ENCODE assay signal across 13 cellular contexts in genomic region chr5:139764250-139764791, GRCh38. TPM values are rescaled to one million over a fixed set of nuclear protein-coding genes. Genes with fewer than 3 reads are reported as not detected.
DNase-seq lines count a peak whose midpoint lies in the region; ATAC-seq and TF ChIP-seq lines count a peak whose summit lies in the region.
"Had no signal": no experiment of that assay in that cellular context is flagged by ENCODE, and none has a peak within 500 bp of the region (broad histone marks: within the 10 kb centered on the region; RNA-seq: fewer than 3 reads in every experiment).

No MANE protein-coding gene starts in this region.

- peak; percentile 39 for DNase-seq in NCI-H1105 treated with DMSO at 0.1 percent for 48 hours (lab: John Stamatoyannopoulos, UW)
- DNase-seq in NCI-H1105 (lab: John Stamatoyannopoulos, UW): no peak
- DNase-seq in NCI-H2227 treated with DMSO at 0.1 percent for 48 hours (lab: John Stamatoyannopoulos, UW): peak; percentile 23
- peak; percentile 53 for DNase-seq in neural crest cell (ENCODE audit: low read depth, low spot score)
- DNase-seq in activated effector memory CD4-positive, alpha-beta T cell treated with Interleukin-2 at 50 U/mL for 16 hours: no peak
- no peak for DNase-seq in tibial artery
- DNase-seq: activated effector memory CD4-positive, alpha-beta T cell treated with anti-CD3 and anti-CD28 coated beads, Interleukin-2, amount 50 U/mL, for 16 hours; esophagus squamous epithelium; NCI-H2107; T1000 had no signal

- no peaks in the 10 kb centered on the region for H3K9me3 Mint-ChIP-seq in neural crest cell

- no peaks in the 10 kb centered on the region for H3K36me3 ChIP-seq in tibial artery
- H3K36me3 ChIP-seq: esophagus squamous epithelium, thoracic aorta had no signal

- peaks cover 31% of the 10 kb centered on the region for H3K27me3 Mint-ChIP-seq in neural crest cell (ENCODE audit: low read depth)

- H3K27ac ChIP-seq in cingulate gyrus (ENCODE audit: low read depth, low read length): peak overlapping the region; percentile 78
- no peak overlapping the region for H3K27ac ChIP-seq in tibial artery
- H3K27ac ChIP-seq: esophagus squamous epithelium had no signal

- peak overlapping the region; percentile 23 for H3K4me3 Mint-ChIP-seq in neural crest cell

- H3K27me3 ChIP-seq in tibial artery: peaks cover 0 to 19% of the 10 kb centered on the region in 2 donors

- H3K4me3 ChIP-seq in tibial artery: no peak overlapping the region
- H3K4me3 ChIP-seq: esophagus squamous epithelium, thoracic aorta had no signal

- H3K4me1 Mint-ChIP-seq in neural crest cell: peaks cover 36% of the 10 kb centered on the region

- no peaks in the 10 kb centered on the region for H3K9me3 ChIP-seq in tibial artery
- H3K9me3 ChIP-seq: esophagus squamous epithelium, thoracic aorta had no signal

- TF ChIP-seq CTCF in neural crest cell (conservative IDR thresholded peaks at IDR 0.05) (no peak), tibial artery (IDR thresholded peaks at IDR 0.05) (no peak)

- no peaks in the 10 kb centered on the region for H3K36me3 Mint-ChIP-seq in neural crest cell (ENCODE audit: low read depth)

- no peak overlapping the region for H3K27ac Mint-ChIP-seq in neural crest cell (ENCODE audit: unreplicated experiment)

- intact Hi-C loops in tibial artery (cut with DNase I; ENCODE audit: low total_unique reads): loop anchor here (2.0 to 10.0 kb wide), 2 partner anchors 70 to 132 kb away; no protein-coding TSS in a partner anchor

- no peak for ATAC-seq in HG03175 (IDR thresholded peaks at IDR 0.05; ENCODE audit: unreplicated experiment)

- H3K4me1 ChIP-seq in tibial artery: peaks cover 0 to 17% (median 13%) of the 10 kb centered on the region in 4 donors

RNA-seq across cellular contexts. Expression of gene PSD2, which starts 31.3 kb away (rescaled TPM):
- 0.66 and 0.68 TPM in 2 replicates for total RNA-seq in neural crest cell
- total RNA-seq: esophagus squamous epithelium had no signal

Comparison
In these comparisons a context has a peak if more than half of its experiments do, and no peak if none do; other contexts are left out.
1. DNase-seq: peak in NCI-H1105 treated with DMSO at 0.1 percent for 48 hours (single experiment), NCI-H2227 treated with DMSO at 0.1 percent for 48 hours (single experiment) and neural crest cell (single experiment); none in NCI-H1105 (single experiment), activated effector memory CD4-positive, alpha-beta T cell treated with Interleukin-2 at 50 U/mL for 16 hours (single experiment) and tibial artery (0 of 2).